ENCODE assay signal across 9 cellular contexts in the genomic region with DNA sequence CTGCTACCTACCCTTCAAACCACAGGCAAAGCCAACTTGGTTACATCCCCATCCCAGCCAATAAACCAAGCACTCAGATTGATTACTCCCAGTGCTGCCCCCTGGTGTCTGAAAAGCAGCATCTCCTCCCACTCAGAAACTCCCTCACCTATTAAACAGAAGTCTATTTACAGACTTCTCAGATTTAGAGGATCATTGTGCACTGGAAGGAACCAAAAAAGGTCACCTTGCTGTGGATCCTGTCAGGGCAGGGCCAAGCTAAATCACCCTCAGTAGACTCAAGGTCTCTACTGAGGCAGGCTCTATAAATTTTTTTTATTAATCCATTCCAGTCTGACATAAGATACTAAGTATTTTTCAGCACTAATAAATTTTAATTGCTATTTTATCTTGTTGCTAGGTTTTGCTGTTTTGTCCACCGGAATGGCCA. TPM values are rescaled to one million over a fixed set of nuclear protein-coding genes. Genes with fewer than 3 reads are reported as not detected.
A peak's percentile ranks its signal among the peaks of the same experiment; 100 is the strongest.
DNase-seq lines count a peak whose midpoint lies in the region; ATAC-seq and TF ChIP-seq lines count a peak whose summit lies in the region.
"Had no signal": no experiment of that assay in that cellular context is flagged by ENCODE, and none has a peak within 500 bp of the region (broad histone marks: within the 10 kb centered on the region; RNA-seq: fewer than 3 reads in every experiment).

No MANE protein-coding gene starts in this region.

- intact Hi-C loops in Calu3 (cut with micrococcal nuclease; ENCODE audit: unreplicated experiment) = loop anchor here (1.0 to 5.0 kb wide), 3 partner anchors 38 to 90 kb away; no protein-coding TSS in a partner anchor
- intact Hi-C loops in Panc1 (cut with micrococcal nuclease; ENCODE audit: unreplicated experiment) = loop anchor here (5.0 kb wide), 1 partner anchor 88 kb away; no protein-coding TSS in a partner anchor

- peak; percentile 83 for ATAC-seq in Panc1
- peak in 1 of 2 donors; percentile 46 for ATAC-seq in natural killer cell treated with Interleukin-12 subunit alpha and Interleukin-12 subunit beta and Interleukin-15 and Interleukin-18, amount 100 ng/mL, for 72 hours
- peak; percentile 63 for ATAC-seq in stimulated activated memory B cell treated with anti-CD40 and anti-IgM and Interleukin-4, amounts not matched to agents 10 μg/mL and 1 μg/mL and 100 μg/mL, for 72 hours
- no peak for ATAC-seq in HG02840 (IDR thresholded peaks at IDR 0.05; ENCODE audit: low FRiP score, unreplicated experiment)

- DNase-seq in Calu3 (peak; percentile 87), Karpas-422 (peak; percentile 86), Panc1 (ENCODE audit: low read depth, low spot score) (peak; percentile 47), fibroblast of lung (ENCODE audit: low read depth in 2 of 2) (peak; percentile 51 to 80)
- peak; percentile 59 for DNase-seq in activated T-cell treated with anti-CD3 and anti-CD28 coated beads, Interleukin-2, amount 50 U/mL, for 1 hour
- DNase-seq in natural killer cell treated with Interleukin-12 subunit alpha and Interleukin-12 subunit beta and Interleukin-15 and Interleukin-18, amount 100 ng/mL, for 72 hours (ENCODE audit: low spot score) = peak; percentile 70

- BruUV-seq in Calu3 (replicated peaks; lab: Mats Ljungman, UMichigan) (no TSS peak), Panc1 (replicated peaks; lab: Mats Ljungman, UMichigan) (no TSS peak)

- no peaks in the 10 kb centered on the region for H3K27me3 Mint-ChIP-seq in Calu3 (ENCODE audit: unreplicated experiment)
- no peaks in the 10 kb centered on the region for H3K27me3 Mint-ChIP-seq in natural killer cell treated with Interleukin-12 subunit alpha and Interleukin-12 subunit beta and Interleukin-15 and Interleukin-18, amount 100 ng/mL, for 72 hours
- no peaks in the 10 kb centered on the region for H3K27me3 Mint-ChIP-seq in stimulated activated memory B cell treated with anti-CD40 and anti-IgM and Interleukin-4, amounts not matched to agents 10 μg/mL and 1 μg/mL and 100 μg/mL, for 72 hours
- H3K27me3 Mint-ChIP-seq: IgD-negative memory B cell had no signal

- in situ Hi-C loops in Panc1 (cut with HindIII; ENCODE audit: low pct_unique_long_range_greater_than_20kb, low sequenced_read_pairs) = no loop called here

- TF ChIP-seq CTCF in Calu3 (IDR thresholded peaks at IDR 0.05; ENCODE audit: unreplicated experiment) = peak; percentile 91
- TF ChIP-seq CTCF in Panc1 (IDR thresholded peaks at IDR 0.05) = peak; percentile 82
- TF ChIP-seq CTCF in fibroblast of lung (conservative IDR thresholded peaks at IDR 0.05 in 1 of 2, IDR thresholded peaks at IDR 0.05 in 1 of 2; ENCODE audit: low read depth in 1 of 2, low read length in 2 of 2) = peak; percentile 80 to 89

- CTCF ChIA-PET in Calu3 (lab: Charles Lee) = interaction anchor here (0.6 to 7.5 kb wide), 3 partner anchors 86 to 183 kb away, joined by 3 to 65 read pairs (median 15); no protein-coding TSS in a partner anchor
- CTCF ChIA-PET in Panc1 (lab: Charles Lee) = interaction anchor here (0.7 to 1.5 kb wide), 2 partner anchors 44 to 86 kb away, joined by 3 to 4 read pairs; no protein-coding TSS in a partner anchor

- no peak overlapping the region for H3K9ac ChIP-seq in Karpas-422 (ENCODE audit: low read length)
- no peak overlapping the region for H3K9ac ChIP-seq in fibroblast of lung (ENCODE audit: insufficient read depth, low read length)

- H3K27ac Mint-ChIP-seq in Calu3 (ENCODE audit: unreplicated experiment) = no peak overlapping the region
- no peak overlapping the region for H3K27ac Mint-ChIP-seq in natural killer cell treated with Interleukin-12 subunit alpha and Interleukin-12 subunit beta and Interleukin-15 and Interleukin-18, amount 100 ng/mL, for 72 hours
- no peak overlapping the region for H3K27ac Mint-ChIP-seq in stimulated activated memory B cell treated with anti-CD40 and anti-IgM and Interleukin-4, amounts not matched to agents 10 μg/mL and 1 μg/mL and 100 μg/mL, for 72 hours

- H4K20me1 ChIP-seq in Karpas-422 (ENCODE audit: insufficient read depth, low read depth, low read length) (0 out of 2 replicates have a peak, but pooled peaks cover 5% of the 10 kb centered on the region), fibroblast of lung (ENCODE audit: control insufficient read depth, extremely low read depth, insufficient read depth, low read length) (no peaks in the 10 kb centered on the region)

- H3K79me2 ChIP-seq in Karpas-422 (ENCODE audit: low read length) = no peaks in the 10 kb centered on the region
- no peaks in the 10 kb centered on the region for H3K79me2 ChIP-seq in fibroblast of lung (ENCODE audit: control insufficient read depth, insufficient read depth, low read length)

- H3K36me3 Mint-ChIP-seq in Calu3 (ENCODE audit: insufficient read depth, unreplicated experiment) = peaks cover 67% of the 10 kb centered on the region
- peaks cover 33% of the 10 kb centered on the region for H3K36me3 Mint-ChIP-seq in natural killer cell treated with Interleukin-12 subunit alpha and Interleukin-12 subunit beta and Interleukin-15 and Interleukin-18, amount 100 ng/mL, for 72 hours
- H3K36me3 Mint-ChIP-seq in stimulated activated memory B cell treated with anti-CD40 and anti-IgM and Interleukin-4, amounts not matched to agents 10 μg/mL and 1 μg/mL and 100 μg/mL, for 72 hours = peaks cover 63% of the 10 kb centered on the region

- H3K4me3 ChIP-seq in Karpas-422 (ENCODE audit: low read length) (no peak overlapping the region), Panc1 (ENCODE audit: low read depth in 2 of 2, low read length in 2 of 2) (no peak overlapping the region), fibroblast of lung (replicated peaks in 1 of 4; ENCODE audit: control extremely low read depth in 1 of 4, insufficient read depth in 1 of 4, low read depth in 3 of 4, low read length in 4 of 4) (no peak overlapping the region)

- H3K4me3 Mint-ChIP-seq in Calu3 (ENCODE audit: low read depth, unreplicated experiment) = no peak overlapping the region
- H3K4me3 Mint-ChIP-seq in natural killer cell treated with Interleukin-12 subunit alpha and Interleukin-12 subunit beta and Interleukin-15 and Interleukin-18, amount 100 ng/mL, for 72 hours = no peak overlapping the region
- H3K4me3 Mint-ChIP-seq in stimulated activated memory B cell treated with anti-CD40 and anti-IgM and Interleukin-4, amounts not matched to agents 10 μg/mL and 1 μg/mL and 100 μg/mL, for 72 hours = no peak overlapping the region

- POLR2A ChIA-PET in Panc1 (lab: Charles Lee) = no interaction called here

- H3K4me2 ChIP-seq in Karpas-422 (ENCODE audit: low read depth, low read length, poor library complexity, severe bottlenecking) (no peak overlapping the region), fibroblast of lung (ENCODE audit: extremely low read depth, insufficient read depth, low read length) (no peak overlapping the region)

- no peak overlapping the region for H3K27ac ChIP-seq in Karpas-422 (ENCODE audit: low read length)
- H3K27ac ChIP-seq in Panc1 (ENCODE audit: low read length) = no peak overlapping the region
- peak overlapping the region; percentile 69 for H3K27ac ChIP-seq in fibroblast of lung (ENCODE audit: insufficient read depth, low read length)

- no peaks in the 10 kb centered on the region for H3K9me2 ChIP-seq in Karpas-422 (replicated peaks; ENCODE audit: insufficient read depth, low read length)

- peaks cover 32% of the 10 kb centered on the region for H3K36me3 ChIP-seq in Karpas-422 (ENCODE audit: insufficient read depth, low read length)
- H3K36me3 ChIP-seq in Panc1 (ENCODE audit: control insufficient read depth, insufficient read depth, low read length) = peaks cover 12% of the 10 kb centered on the region
- H3K36me3 ChIP-seq in fibroblast of lung (ENCODE audit: control insufficient read depth, insufficient read depth, low read length) = peaks cover 14% of the 10 kb centered on the region

- H3K4me1 Mint-ChIP-seq in Calu3 (ENCODE audit: low read depth, unreplicated experiment) = no peaks in the 10 kb centered on the region
- no peaks in the 10 kb centered on the region for H3K4me1 Mint-ChIP-seq in natural killer cell treated with Interleukin-12 subunit alpha and Interleukin-12 subunit beta and Interleukin-15 and Interleukin-18, amount 100 ng/mL, for 72 hours (ENCODE audit: low read depth in 2 of 2)
- H3K4me1 Mint-ChIP-seq in stimulated activated memory B cell treated with anti-CD40 and anti-IgM and Interleukin-4, amounts not matched to agents 10 μg/mL and 1 μg/mL and 100 μg/mL, for 72 hours = no peaks in the 10 kb centered on the region
- H3K4me1 Mint-ChIP-seq: IgD-negative memory B cell had no signal

- no peak overlapping the region for H2AFZ ChIP-seq in Karpas-422 (ENCODE audit: low read length)
- no peak overlapping the region for H2AFZ ChIP-seq in fibroblast of lung (ENCODE audit: low read length)

- no peaks in the 10 kb centered on the region for H3K4me1 ChIP-seq in Karpas-422 (ENCODE audit: low read length)
- H3K4me1 ChIP-seq in Panc1 (ENCODE audit: control insufficient read depth, insufficient read depth, low read length) = no peaks in the 10 kb centered on the region
- peaks cover 3% of the 10 kb centered on the region for H3K4me1 ChIP-seq in fibroblast of lung (ENCODE audit: control insufficient read depth, extremely low read depth, insufficient read depth, low read length)

- no peaks in the 10 kb centered on the region for H3K9me3 Mint-ChIP-seq in Calu3 (ENCODE audit: low read depth, unreplicated experiment)
- H3K9me3 Mint-ChIP-seq in natural killer cell treated with Interleukin-12 subunit alpha and Interleukin-12 subunit beta and Interleukin-15 and Interleukin-18, amount 100 ng/mL, for 72 hours = no peaks in the 10 kb centered on the region
- H3K9me3 Mint-ChIP-seq in stimulated activated memory B cell treated with anti-CD40 and anti-IgM and Interleukin-4, amounts not matched to agents 10 μg/mL and 1 μg/mL and 100 μg/mL, for 72 hours = no peaks in the 10 kb centered on the region
- H3K9me3 Mint-ChIP-seq: IgD-negative memory B cell had no signal

- no peaks in the 10 kb centered on the region for H3K27me3 ChIP-seq in Karpas-422 (ENCODE audit: low read length)
- no peaks in the 10 kb centered on the region for H3K27me3 ChIP-seq in Panc1 (ENCODE audit: control insufficient read depth, insufficient read depth, low read length)
- H3K27me3 ChIP-seq in fibroblast of lung (ENCODE audit: control insufficient read depth, insufficient read depth, low read length) = no peaks in the 10 kb centered on the region

- no peaks in the 10 kb centered on the region for H3K9me3 ChIP-seq in Karpas-422 (ENCODE audit: low read length)
- H3K9me3 ChIP-seq in Panc1 (ENCODE audit: control insufficient read depth, insufficient read depth, low read depth, low read length) = no peaks in the 10 kb centered on the region
- no peaks in the 10 kb centered on the region for H3K9me3 ChIP-seq in fibroblast of lung (ENCODE audit: control insufficient read depth, insufficient read depth, low read depth, low read length)

RNA-seq across cellular contexts. Expression of a gene that starts 17.6 kb away (rescaled TPM):
- total RNA-seq in Calu3 (2022) = not detected in 2 replicates
- not detected in 2 replicates for total RNA-seq in Karpas-422 (2014; rRNA removed; shearing (Covaris generic); ENCODE audit: low replicate concordance)
- total RNA-seq in Panc1 (2021; ENCODE audit: unreplicated experiment) = not detected
- polyA plus RNA-seq in Panc1 (2012; ENCODE audit: insufficient read length) = not detected
- total RNA-seq in fibroblast of lung = not detected in 2 replicates
- polyA plus RNA-seq in fibroblast of lung = 0.34 TPM in 1 of 2 replicates, not detected in the other
- polyA plus RNA-seq in fibroblast of lung (2012) = 0.52 TPM in 1 of 2 replicates, not detected in the other
- not detected in 2 replicates for polyA minus RNA-seq in fibroblast of lung (ENCODE audit: low replicate concordance)
- not detected for total RNA-seq in natural killer cell treated with Interleukin-12 subunit alpha and Interleukin-12 subunit beta and Interleukin-15 and Interleukin-18, amount 100 ng/mL, for 72 hours
- polyA plus RNA-seq: IgD-negative memory B cell had no signal

RNA-seq across cellular contexts. Expression of a gene that starts 34.0 kb away (rescaled TPM):
- 197 and 202 TPM in 2 replicates for total RNA-seq in Calu3 (2022)
- total RNA-seq in Karpas-422 (2014; rRNA removed; shearing (Covaris generic); ENCODE audit: low replicate concordance) = 80.2 and 97.5 TPM in 2 replicates
- total RNA-seq in Panc1 (2021; ENCODE audit: unreplicated experiment) = 98.0 TPM
- polyA plus RNA-seq in Panc1 (2012; ENCODE audit: insufficient read length) = 63.8 TPM
- 74.0 and 88.0 TPM in 2 replicates for total RNA-seq in fibroblast of lung
- 154 and 201 TPM in 2 replicates for polyA plus RNA-seq in fibroblast of lung
- 93.9 and 110 TPM in 2 replicates for polyA plus RNA-seq in fibroblast of lung (2012)
- polyA minus RNA-seq in fibroblast of lung (ENCODE audit: low replicate concordance) = 338 and 489 TPM in 2 replicates
- total RNA-seq in natural killer cell treated with Interleukin-12 subunit alpha and Interleukin-12 subunit beta and Interleukin-15 and Interleukin-18, amount 100 ng/mL, for 72 hours = 100 to 1,000 TPM; 192 to 232 TPM

RNA-seq across cellular contexts. Expression of a gene that starts 35.2 kb away (rescaled TPM):
- total RNA-seq in Calu3 (2022) (75.9 and 114 TPM in 2 replicates), Panc1 (2021; ENCODE audit: unreplicated experiment) (89.4 TPM), fibroblast of lung (19.3 and 33.9 TPM in 2 replicates)
- total RNA-seq in Karpas-422 (2014; rRNA removed; shearing (Covaris generic); ENCODE audit: low replicate concordance) = 0.07 and 0.86 TPM in 2 replicates
- 33.6 TPM for polyA plus RNA-seq in Panc1 (2012; ENCODE audit: insufficient read length)
- polyA plus RNA-seq in fibroblast of lung = 33.6 and 97.3 TPM in 2 replicates
- 27.6 and 78.0 TPM in 2 replicates for polyA plus RNA-seq in fibroblast of lung (2012)
- 71.8 and 316 TPM in 2 replicates for polyA minus RNA-seq in fibroblast of lung (ENCODE audit: low replicate concordance)
- 1 to 10 TPM; 1.4 to 2.5 TPM for total RNA-seq in natural killer cell treated with Interleukin-12 subunit alpha and Interleukin-12 subunit beta and Interleukin-15 and Interleukin-18, amount 100 ng/mL, for 72 hours

RNA-seq across cellular contexts. Expression of a gene that starts 50.1 kb away (rescaled TPM):
- not detected in 2 replicates for total RNA-seq in Calu3 (2022)
- not detected in 2 replicates for total RNA-seq in Karpas-422 (2014; rRNA removed; shearing (Covaris generic); ENCODE audit: low replicate concordance)
- total RNA-seq in Panc1 (2021; ENCODE audit: unreplicated experiment) = not detected
- polyA plus RNA-seq in Panc1 (2012; ENCODE audit: insufficient read length) = 0.79 TPM
- 0.26 and 1.3 TPM in 2 replicates for total RNA-seq in fibroblast of lung
- polyA plus RNA-seq in fibroblast of lung = 0.31 and 0.32 TPM in 2 replicates
- 0.24 and 0.41 TPM in 2 replicates for polyA plus RNA-seq in fibroblast of lung (2012)
- not detected in 2 replicates for polyA minus RNA-seq in fibroblast of lung (ENCODE audit: low replicate concordance)
- total RNA-seq in natural killer cell treated with Interleukin-12 subunit alpha and Interleukin-12 subunit beta and Interleukin-15 and Interleukin-18, amount 100 ng/mL, for 72 hours = not detected
